Comparison of ENCODE assay signal across 1 cellular context in genomic region chr9:108241384-108241783, GRCh38.
TF ChIP-seq lines count a peak whose summit lies in the region.

No MANE protein-coding gene starts in this region.

TF ChIP-seq in K562, 482 proteins besides CTCF, POLR2A, EP300 and RAD21 (continued from another document):
- TF ChIP-seq MGA (IDR thresholded peaks at IDR 0.05) (no peak), SIX5 (IDR thresholded peaks at IDR 0.05; ENCODE audit: borderline replicate concordance in 1 of 2, insufficient read depth in 1 of 2, low read depth in 1 of 2, low read length in 2 of 2) (peak in 1 of 2 experiments; percentile 25; a peak in 1 of 4 replicates), KAT2B (IDR thresholded peaks at IDR 0.05; ENCODE audit: low read depth, low read length) (no peak), ZNF354B (CRISPR knock-in tag; IDR thresholded peaks at IDR 0.05) (no peak), GABPB1 (CRISPR knock-in tag; IDR thresholded peaks at IDR 0.05) (no peak), TAF9B (IDR thresholded peaks at IDR 0.05; ENCODE audit: partially characterized antibody) (no peak), MAFF (IDR thresholded peaks at IDR 0.05; ENCODE audit: low read length) (no peak), PRDM10 (IDR thresholded peaks at IDR 0.05; ENCODE audit: partially characterized antibody) (no peak), ZNF143 (CRISPR knock-in tag; IDR thresholded peaks at IDR 0.05) (peak; percentile 38; the same call in 1 of the 2 replicates), CHD1 (IDR thresholded peaks at IDR 0.05; ENCODE audit: low read length) (no peak), PATZ1 (CRISPR knock-in tag; IDR thresholded peaks at IDR 0.05; ENCODE audit: borderline replicate concordance) (no peak), TEAD1 (CRISPR knock-in tag; IDR thresholded peaks at IDR 0.05) (no peak), ZBTB12 (CRISPR knock-in tag; IDR thresholded peaks at IDR 0.05) (no peak), CBFB (CRISPR knock-in tag; IDR thresholded peaks at IDR 0.05) (no peak), CBFA2T2 (conservative IDR thresholded peaks at IDR 0.05) (0 out of 2 replicates have a peak, but pooled peaks have one; percentile 8), HSF4 (CRISPR knock-in tag; IDR thresholded peaks at IDR 0.05; ENCODE audit: borderline replicate concordance) (no peak)
